8 cellular contexts compared by ENCODE assay signal in the genomic region with DNA sequence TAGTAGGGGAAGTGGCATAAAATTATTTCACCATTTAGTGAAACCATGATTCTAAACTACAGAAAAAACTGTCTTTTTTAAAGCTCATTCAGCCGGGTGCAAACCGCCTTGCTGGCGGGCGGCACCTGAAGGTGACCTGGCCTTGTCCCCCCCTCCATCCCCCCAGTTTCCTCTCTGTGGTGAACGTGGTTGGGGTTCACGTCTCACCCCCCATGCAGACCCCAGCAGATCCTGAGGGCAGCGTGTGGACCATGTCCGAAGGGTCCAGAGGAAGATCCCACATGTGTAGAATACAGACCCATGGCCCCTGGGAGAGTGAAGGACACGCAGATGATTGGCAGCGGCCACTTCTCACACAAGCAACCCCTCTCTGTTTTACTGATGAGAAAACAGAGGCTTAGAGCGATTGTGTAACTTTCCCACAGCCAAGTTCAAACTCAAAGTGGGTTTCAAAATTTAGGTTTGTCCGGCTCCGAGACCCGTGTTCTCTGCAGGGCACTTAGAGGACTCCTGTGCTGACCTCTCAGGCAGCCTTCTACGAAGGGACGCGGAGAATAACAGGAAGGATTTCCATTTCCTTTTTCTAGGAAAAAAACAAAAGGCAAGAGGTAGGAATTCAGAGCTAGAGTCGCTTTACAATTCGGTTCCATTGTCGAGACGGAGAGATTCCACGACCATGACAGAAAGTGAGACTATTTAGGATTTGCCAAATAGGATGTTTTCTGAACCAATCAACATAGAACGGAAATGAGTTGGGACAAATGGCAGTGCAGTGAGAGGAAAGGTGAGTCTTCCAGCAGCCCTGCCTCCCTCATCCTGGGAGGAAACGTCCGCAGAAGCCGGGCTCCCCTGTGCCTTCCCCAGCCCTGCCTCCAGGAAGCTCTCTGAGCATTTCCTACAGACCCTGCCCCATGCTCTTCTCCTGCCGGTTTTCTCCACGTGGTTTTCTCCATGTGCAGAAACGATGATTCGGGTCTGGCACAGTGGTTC.
DNase-seq lines count a peak whose midpoint lies in the region; ATAC-seq and TF ChIP-seq lines count a peak whose summit lies in the region.
"Had no signal": no experiment of that assay in that cellular context is flagged by ENCODE, and none has a peak within 500 bp of the region (broad histone marks: within the 10 kb centered on the region; RNA-seq: fewer than 3 reads in every experiment).

No MANE protein-coding gene starts in this region.

- no peak overlapping the region for H3K27ac Mint-ChIP-seq in stimulated activated memory B cell treated with anti-CD40 and anti-IgM and Interleukin-4, amounts not matched to agents 10 μg/mL and 1 μg/mL and 100 μg/mL, for 72 hours

- H3K27me3 Mint-ChIP-seq in stimulated activated memory B cell treated with anti-CD40 and anti-IgM and Interleukin-4, amounts not matched to agents 10 μg/mL and 1 μg/mL and 100 μg/mL, for 72 hours = peaks cover 33% of the 10 kb centered on the region

- ATAC-seq in GM19324 (IDR thresholded peaks at IDR 0.05; ENCODE audit: low FRiP score, unreplicated experiment) (peak; percentile 10), Panc1 (no peak), right cardiac atrium (peak in 1 of 2 donors; percentile 54), gastrocnemius medialis (peak; percentile 21 to 31)
- no peak for ATAC-seq in stimulated activated memory B cell treated with anti-CD40 and anti-IgM and Interleukin-4, amounts not matched to agents 10 μg/mL and 1 μg/mL and 100 μg/mL, for 72 hours

- H3K4me1 ChIP-seq in Panc1 (ENCODE audit: control insufficient read depth, insufficient read depth, low read length) = peaks cover 8% of the 10 kb centered on the region
- no peaks in the 10 kb centered on the region for H3K4me1 ChIP-seq in right cardiac atrium (ENCODE audit: control insufficient read depth, insufficient read depth, low read length)
- no peaks in the 10 kb centered on the region for H3K4me1 ChIP-seq in gastrocnemius medialis

- H3K36me3 ChIP-seq in Panc1 (ENCODE audit: control insufficient read depth, insufficient read depth, low read length) (no peaks in the 10 kb centered on the region), gastrocnemius medialis (no peaks in the 10 kb centered on the region)

- no peaks in the 10 kb centered on the region for H3K9me3 Mint-ChIP-seq in stimulated activated memory B cell treated with anti-CD40 and anti-IgM and Interleukin-4, amounts not matched to agents 10 μg/mL and 1 μg/mL and 100 μg/mL, for 72 hours

- POLR2A ChIA-PET in Panc1 (lab: Charles Lee) = no interaction called here

- TF ChIP-seq CTCF in Panc1 (IDR thresholded peaks at IDR 0.05) (no peak; the same call in 1 of the 2 replicates), gastrocnemius medialis (IDR thresholded peaks at IDR 0.05 in 4 of 5, conservative IDR thresholded peaks at IDR 0.05 in 1 of 5) (peak in 1 of 5 experiments; percentile 9)

- BruUV-seq in Panc1 (replicated peaks; lab: Mats Ljungman, UMichigan) = no TSS peak

- DNase-seq in Panc1 (ENCODE audit: low read depth, low spot score) = no peak
- DNase-seq in right cardiac atrium = no peak
- DNase-seq in gastrocnemius medialis = no peak
- DNase-seq in ecto neural progenitor cell (ENCODE audit: low spot score) = no peak
- no peak for DNase-seq in C1 segment of cervical spinal cord (lab: John Stamatoyannopoulos, UW)
- DNase-seq: NCI-H524 treated with DMSO at 0.1 percent for 48 hours had no signal

- TF ChIP-seq POLR2A in gastrocnemius medialis (IDR thresholded peaks at IDR 0.05) = no peak

- no peak overlapping the region for H3K4me3 Mint-ChIP-seq in stimulated activated memory B cell treated with anti-CD40 and anti-IgM and Interleukin-4, amounts not matched to agents 10 μg/mL and 1 μg/mL and 100 μg/mL, for 72 hours

- H3K4me3 ChIP-seq in Panc1 (ENCODE audit: low read depth in 2 of 2, low read length in 2 of 2) (no peak overlapping the region), right cardiac atrium (ENCODE audit: low read length) (no peak overlapping the region), gastrocnemius medialis (peak overlapping the region in 3 of 4 donors; percentile 5 to 9 (median 6))

- peaks cover 5% of the 10 kb centered on the region for H3K4me1 Mint-ChIP-seq in stimulated activated memory B cell treated with anti-CD40 and anti-IgM and Interleukin-4, amounts not matched to agents 10 μg/mL and 1 μg/mL and 100 μg/mL, for 72 hours

- H3K36me3 Mint-ChIP-seq in stimulated activated memory B cell treated with anti-CD40 and anti-IgM and Interleukin-4, amounts not matched to agents 10 μg/mL and 1 μg/mL and 100 μg/mL, for 72 hours = no peaks in the 10 kb centered on the region

- H3K9me3 ChIP-seq in Panc1 (ENCODE audit: control insufficient read depth, insufficient read depth, low read depth, low read length) (no peaks in the 10 kb centered on the region), right cardiac atrium (ENCODE audit: control insufficient read depth, low read length) (no peaks in the 10 kb centered on the region), gastrocnemius medialis (no peaks in the 10 kb centered on the region)

- peak overlapping the region; percentile 80 for H3K27ac ChIP-seq in Panc1 (ENCODE audit: low read length)
- peak overlapping the region; percentile 67 for H3K27ac ChIP-seq in right cardiac atrium (ENCODE audit: low read length)
- peak overlapping the region; percentile 46 to 66 (median 58) for H3K27ac ChIP-seq in gastrocnemius medialis

- H3K27me3 ChIP-seq in Panc1 (ENCODE audit: control insufficient read depth, insufficient read depth, low read length) (no peaks in the 10 kb centered on the region), right cardiac atrium (ENCODE audit: control insufficient read depth, insufficient read depth) (no peaks in the 10 kb centered on the region), gastrocnemius medialis (no peaks in the 10 kb centered on the region)

- intact Hi-C loops in Panc1 (cut with micrococcal nuclease; ENCODE audit: unreplicated experiment) = loop anchor here (5.0 kb wide), 1 partner anchor 532 kb away; no protein-coding TSS in a partner anchor
- intact Hi-C loops in right cardiac atrium (cut with DNase I) = loop anchor here in 3 of 4 donors (5.0 to 10.0 kb wide), 2 partner anchors 545 to 1532 kb away; partner anchors contain the start of gene KLF6 (in 2 of the 3)
- intact Hi-C loops in gastrocnemius medialis (cut with DNase I; ENCODE audit: low total_unique reads) = loop anchor here (1.0 to 5.0 kb wide), 4 partner anchors 222 to 1531 kb away; no protein-coding TSS in a partner anchor

- in situ Hi-C loops in Panc1 (cut with HindIII; ENCODE audit: low pct_unique_long_range_greater_than_20kb, low sequenced_read_pairs) (no loop called here), gastrocnemius medialis (cut with MboI; ENCODE audit: low sequenced_read_pairs in 4 of 4) (loop anchor here in 3 of 4 donors (10.0 to 25.0 kb wide), 2 partner anchors 1422 to 1535 kb away; no protein-coding TSS in a partner anchor)

- CTCF ChIA-PET in Panc1 (lab: Charles Lee) = interaction anchor here (0.7 kb wide), 1 partner anchor 1066 kb away, joined by 4 read pairs; no protein-coding TSS in a partner anchor

- 63% methylated on average over 30 of the region's 30 CpGs for WGBS in right cardiac atrium

Comparison
In these comparisons a context has a peak if more than half of its experiments do, and no peak if none do; other contexts are left out.
1. ATAC-seq: peak in GM19324 (single experiment) and gastrocnemius medialis (2 of 2); none in Panc1 (single experiment) and stimulated activated memory B cell treated with anti-CD40 and anti-IgM and Interleukin-4, amounts not matched to agents 10 μg/mL and 1 μg/mL and 100 μg/mL, for 72 hours (single experiment).
2. H3K4me3 ChIP-seq: peak in gastrocnemius medialis (3 of 4); none in Panc1 (0 of 2) and right cardiac atrium (single experiment).
3. Peak in every context shown above with its lines, with median percentiles within 50 percentile points of each other: H3K27ac ChIP-seq.